10 cellular contexts compared by ENCODE assay signal in the genomic region with DNA sequence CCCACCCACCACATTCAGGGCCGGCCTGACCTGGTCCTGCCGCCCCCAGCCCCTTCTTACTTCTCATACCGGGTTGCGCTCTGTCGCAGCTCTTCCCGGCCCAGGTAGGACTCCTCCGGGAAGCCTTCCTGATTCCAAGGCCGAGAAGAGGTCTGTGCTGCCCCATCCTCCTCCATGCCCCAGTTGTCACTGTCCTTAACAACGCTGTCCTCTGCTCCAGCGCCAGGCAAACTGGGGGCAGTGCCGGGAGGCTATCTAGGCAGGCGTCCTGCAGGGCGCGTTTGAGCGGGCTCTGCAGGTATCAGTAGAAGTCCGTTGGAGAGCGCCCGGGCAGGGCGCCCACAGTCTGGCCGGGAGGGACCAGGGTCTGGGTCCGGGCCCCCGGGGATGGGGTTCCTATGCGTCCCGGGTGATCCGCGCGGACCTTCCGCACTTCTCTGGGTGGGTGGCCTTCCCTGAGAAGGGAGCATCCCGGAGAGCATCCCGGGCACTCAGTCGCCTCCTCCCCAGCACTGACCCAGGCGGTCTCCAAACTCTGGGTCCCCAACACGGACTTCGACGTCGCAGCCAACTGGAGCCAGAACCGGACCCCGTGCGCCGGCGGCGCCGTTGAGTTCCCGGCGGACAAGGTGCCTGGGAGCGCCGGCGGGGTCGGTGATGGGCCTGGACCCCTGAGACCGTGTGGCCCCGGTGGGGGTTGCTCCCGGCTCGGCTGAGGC. TPM values are rescaled to one million over a fixed set of nuclear protein-coding genes. Genes with fewer than 3 reads are reported as not detected.
DNase-seq lines count a peak whose midpoint lies in the region; ATAC-seq, FAIRE-seq and TF ChIP-seq lines count a peak whose summit lies in the region.
"Had no signal": no experiment of that assay in that cellular context is flagged by ENCODE, and none has a peak within 500 bp of the region (broad histone marks: within the 10 kb centered on the region; RNA-seq: fewer than 3 reads in every experiment).

No MANE protein-coding gene starts in this region.

- no peak for TF ChIP-seq RAD21 in GM12878 (IDR thresholded peaks at IDR 0.05; ENCODE audit: insufficient read depth, low read depth, low read length)

- RAD21 ChIA-PET in GM12878 (lab: Charles Lee; ENCODE audit: unreplicated experiment), result interaction anchor here (2.4 kb wide), 1 partner anchor 229 kb away, joined by 13 read pairs; no protein-coding TSS in a partner anchor

- peak overlapping the region; percentile 75 for H3K4me2 ChIP-seq in GM12878 (ENCODE audit: control insufficient read depth, insufficient read depth)

- CTCF ChIA-PET in GM12878 (lab: Yijun Ruan, JAX), result no interaction called here

- no peak overlapping the region for H3K9ac ChIP-seq in GM12878 (ENCODE audit: control insufficient read depth, insufficient read depth, low read length)

- FAIRE-seq in GM12878 (lab: Jason Lieb, UNC), result no peak

- H3K36me3 ChIP-seq in heart left ventricle, result no peaks in the 10 kb centered on the region
- H3K36me3 ChIP-seq in GM12878 (ENCODE audit: control insufficient read depth in 2 of 2, insufficient read depth in 2 of 2, low read length in 1 of 2), result no peaks in the 10 kb centered on the region
- no peaks in the 10 kb centered on the region for H3K36me3 ChIP-seq in left lung
- no peaks in the 10 kb centered on the region for H3K36me3 ChIP-seq in vagina
- no peaks in the 10 kb centered on the region for H3K36me3 ChIP-seq in thyroid gland

- H4K20me1 ChIP-seq in GM12878 (ENCODE audit: control insufficient read depth, insufficient read depth), result no peaks in the 10 kb centered on the region

- DNase-seq in heart left ventricle (no peak), Right ventricle myocardium superior (no peak), GM12878 (ENCODE audit: low read depth, low spot score) (no peak), left lung (peak in 1 of 2 donors; percentile 78), vagina (ENCODE audit: extremely low spot score in 2 of 2) (no peak), NCI-H2081 treated with DMSO at 0.1 percent for 48 hours (lab: John Stamatoyannopoulos, UW) (no peak), thyroid gland (no peak), NCI-H2196 (lab: John Stamatoyannopoulos, UW; ENCODE audit: unreplicated experiment) (no peak)
- DNase-seq: COR-L47; effector CD4-positive, alpha-beta T cell had no signal

- H3K4me3 ChIP-seq in heart left ventricle (peak overlapping the region in 8 of 12 donors; percentile 12 to 36 (median 18)), GM12878 (peak overlapping the region; percentile 17; the same call in 1 of the 2 replicates), left lung (peak overlapping the region; percentile 1 to 26), vagina (peak overlapping the region; percentile 13 to 15), thyroid gland (replicated peaks in 1 of 3) (no peak overlapping the region)

- POLR2A ChIA-PET in GM12878 (lab: Charles Lee), result no interaction called here

- SMC1A ChIA-PET in GM12878 (lab: Charles Lee; ENCODE audit: uncharacterized antibody, unreplicated experiment), result no interaction called here

- no TSS peak for BruUV-seq in GM12878 (replicated peaks; lab: Mats Ljungman, UMichigan)

- no peaks in the 10 kb centered on the region for H3K79me2 ChIP-seq in GM12878 (ENCODE audit: control insufficient read depth, insufficient read depth, low read length)

- no peak for TF ChIP-seq EP300 in GM12878 (IDR thresholded peaks at IDR 0.05; ENCODE audit: borderline replicate concordance in 1 of 2, control insufficient read depth in 1 of 2, low read depth in 2 of 2, low read length in 2 of 2)

- H3K4me1 ChIP-seq in heart left ventricle (peaks cover 0 to 22% (median 8%) of the 10 kb centered on the region in 12 donors), GM12878 (ENCODE audit: control insufficient read depth, insufficient read depth, low read length) (peaks cover 5% of the 10 kb centered on the region), left lung (peaks cover 7 to 20% of the 10 kb centered on the region in 2 donors), vagina (peaks cover 26% of the 10 kb centered on the region), thyroid gland (peaks cover 4 to 15% of the 10 kb centered on the region in 2 donors)

- in situ Hi-C loops in GM12878 (cut with MboI), result no loop called here

- no peaks in the 10 kb centered on the region for H3K9me3 ChIP-seq in heart left ventricle
- H3K9me3 ChIP-seq in GM12878 (replicated peaks; ENCODE audit: control insufficient read depth, insufficient read depth, low read length), result no peaks in the 10 kb centered on the region
- H3K9me3 ChIP-seq in left lung, result no peaks in the 10 kb centered on the region
- no peaks in the 10 kb centered on the region for H3K9me3 ChIP-seq in vagina
- H3K9me3 ChIP-seq in thyroid gland, result no peaks in the 10 kb centered on the region

- no peak overlapping the region for H2AFZ ChIP-seq in GM12878 (ENCODE audit: control insufficient read depth, low read depth, low read length)

- ATAC-seq in heart left ventricle, result no peak
- no peak for ATAC-seq in Right ventricle myocardium superior (ENCODE audit: poor library complexity)
- ATAC-seq in GM12878, result peak; percentile 40
- ATAC-seq in left lung, result no peak

- WGBS in heart left ventricle, 4 donors, result 5 to 7% (median 6%) methylated on average over 43 to 53 of the region's 53 CpGs
- 23% methylated on average over 37 of the region's 53 CpGs for WGBS in GM12878 (ENCODE audit: insufficient coverage, insufficient replicate concordance, low lambda C conversion rate, missing lambda C conversion rate)
- WGBS in thyroid gland, 2 donors, result 2 to 11% methylated on average over 12 to 14 of the region's 53 CpGs

- H3K27ac ChIP-seq in heart left ventricle (no peak overlapping the region), GM12878 (ENCODE audit: control insufficient read depth, insufficient read depth) (no peak overlapping the region), left lung (no peak overlapping the region), vagina (no peak overlapping the region), thyroid gland (no peak overlapping the region)

- TF ChIP-seq CTCF in heart left ventricle (IDR thresholded peaks at IDR 0.05) (no peak), GM12878 (IDR thresholded peaks at IDR 0.05 in 2 of 3, conservative IDR thresholded peaks at IDR 0.05 in 1 of 3; ENCODE audit: control insufficient read depth in 2 of 3, extremely low read depth in 1 of 3, insufficient read depth in 1 of 3, low read depth in 3 of 3, low read length in 3 of 3) (no peak), left lung (IDR thresholded peaks at IDR 0.05) (no peak), vagina (IDR thresholded peaks at IDR 0.05) (no peak), thyroid gland (IDR thresholded peaks at IDR 0.05) (no peak)

- intact Hi-C loops in heart left ventricle (cut with DNase I) (loop anchor here in 1 of 10 donors (10.0 kb wide), 1 partner anchor 149 kb away; the partner anchor contains the start of gene TRAF3), Right ventricle myocardium superior (cut with DNase I) (loop anchor here (5.0 kb wide), 2 partner anchors 146 to 231 kb away; partner anchors contain the start of gene TRAF3), GM12878 (cut with micrococcal nuclease; ENCODE audit: unreplicated experiment) (no loop called here), left lung (cut with DNase I) (loop anchor here in 1 of 2 donors (10.0 kb wide), 1 partner anchor 149 kb away; the partner anchor contains the start of gene TRAF3), vagina (cut with DNase I) (loop anchor here (10.0 kb wide), 1 partner anchor 229 kb away; no protein-coding TSS in a partner anchor), thyroid gland (cut with DNase I) (loop anchor here (5.0 kb wide), 1 partner anchor 146 kb away; the partner anchor contains the start of gene TRAF3)

- TF ChIP-seq POLR2A in heart left ventricle (IDR thresholded peaks at IDR 0.05) (no peak), GM12878 (IDR thresholded peaks at IDR 0.05; ENCODE audit: low read depth, low read length) (no peak), vagina (IDR thresholded peaks at IDR 0.05) (no peak), thyroid gland (IDR thresholded peaks at IDR 0.05) (no peak)

- H3K27me3 ChIP-seq in heart left ventricle (peaks cover 19 to 66% (median 41%) of the 10 kb centered on the region in 9 donors), GM12878 (replicated peaks in 1 of 2; ENCODE audit: control insufficient read depth in 2 of 2, insufficient read depth in 2 of 2, low read length in 1 of 2) (peaks cover 8 to 14% of the 10 kb centered on the region in 2 experiments), left lung (peaks cover 24 to 75% of the 10 kb centered on the region in 2 donors), vagina (no peaks in the 10 kb centered on the region), thyroid gland (peaks cover 8% of the 10 kb centered on the region)

RNA-seq across cellular contexts. Expression of gene AMN, which starts 0.9 kb away (rescaled TPM):
- total RNA-seq in heart left ventricle (under 1 TPM in 1 of 9 donors, not detected in 8; 0.36 TPM), Right ventricle myocardium superior (not detected), GM12878 (2014; rRNA removed) (0.11 and 0.17 TPM in 2 replicates), GM12878 (2014; rRNA removed; fragmentation: Illumina TruSeq; extraction: Trizol) (not detected in 2 replicates), GM12878 (2021) (0.33 and 0.82 TPM in 2 replicates), left lung (10 to 100 TPM; 16.9 to 23.2 TPM), vagina (11.8 TPM), thyroid gland (10 to 100 TPM in 1 of 4 donors, 1 to 10 TPM in 3; 1.3 to 18.8 (median 3.3) TPM)
- polyA plus RNA-seq in heart left ventricle (under 1 TPM; 0.11 to 0.21 TPM), GM12878 (2011; rRNA removed) (0.04 and 0.10 TPM in 2 replicates), GM12878 (2014; fragmentation: Illumina TruSeq; extraction: Trizol) (0.03 TPM in 1 of 2 replicates, not detected in the other), GM12878 (2014; fragmentation: Nextera tagmentation; extraction: Ambion mirVana) (not detected), GM12878 (2014; rRNA removed) (0.24 TPM in 1 of 2 replicates, not detected in the other), GM12878 (2016; fragmentation: Nextera tagmentation; extraction: Ambion mirVana) (not detected)
- 2.7 TPM in 2 replicates for total RNA-seq in GM12878 (2013; cell fraction: nucleolus; rRNA removed)
- polyA plus RNA-seq in GM12878 (2011; ENCODE audit: low read depth), result not detected
- 0.07 and 0.22 TPM in 2 replicates for polyA plus RNA-seq in GM12878 (2011; cell fraction: cytosol; rRNA removed)
- polyA plus RNA-seq in GM12878 (2011; cell fraction: nucleus; rRNA removed), result 2.1 and 2.7 TPM in 2 replicates
- 0.26 and 0.45 TPM in 2 replicates for polyA plus RNA-seq in GM12878 (2012)
- polyA minus RNA-seq in GM12878 (2011; rRNA and poly(A)+ RNA removed), result 0.21 TPM in 1 of 2 replicates, not detected in the other
- polyA minus RNA-seq in GM12878 (2011; cell fraction: cytosol; rRNA and poly(A)+ RNA removed), result not detected in 2 replicates
- polyA minus RNA-seq in GM12878 (2011; cell fraction: nucleus; rRNA and poly(A)+ RNA removed), result 0.36 and 0.48 TPM in 2 replicates

Comparison
In these comparisons a context has a peak if more than half of its experiments do, and no peak if none do; other contexts are left out.
1. H3K4me3 ChIP-seq: peak in heart left ventricle (8 of 12), GM12878 (single experiment), left lung (2 of 2) and vagina (2 of 2); none in thyroid gland (0 of 3).